In the genomic region with DNA sequence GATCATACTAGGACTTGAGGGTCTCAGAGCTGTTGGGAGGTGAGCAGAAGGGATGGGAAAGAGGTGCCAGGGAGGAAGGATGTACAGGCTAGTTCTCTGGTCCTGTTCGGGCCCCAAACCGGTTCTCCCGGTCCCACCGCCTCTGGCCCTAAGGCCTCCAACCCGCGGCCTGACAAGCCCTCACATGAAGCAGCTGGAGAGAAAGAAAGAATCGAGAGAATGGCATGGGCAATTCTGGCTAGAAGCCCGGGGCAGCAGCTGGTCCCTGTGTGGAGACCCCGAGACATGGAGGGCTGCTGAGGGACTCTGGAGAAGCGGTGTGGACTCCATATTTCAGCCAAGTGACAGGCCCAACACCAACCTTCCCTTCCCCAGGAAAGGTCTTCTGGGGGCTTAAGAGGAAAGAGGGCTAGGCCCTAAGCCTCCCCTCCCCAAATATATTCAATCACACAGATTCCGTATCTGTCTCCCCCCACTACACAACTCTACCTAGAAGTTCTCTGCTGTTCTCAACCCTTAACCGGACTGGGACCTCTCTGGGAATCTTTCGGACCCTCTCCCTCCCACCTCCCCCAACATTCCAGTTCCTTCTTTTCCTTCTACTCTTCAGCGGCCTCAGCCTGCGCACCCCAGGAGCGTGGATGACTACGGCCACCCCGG, we compare ENCODE assay signal across 8 cellular contexts. TPM values are rescaled to one million over a fixed set of nuclear protein-coding genes. Genes with fewer than 3 reads are reported as not detected.
DNase-seq lines count a peak whose midpoint lies in the region; ATAC-seq, FAIRE-seq and TF ChIP-seq lines count a peak whose summit lies in the region.

No MANE protein-coding gene starts in this region.

- peak overlapping the region; percentile 90 for H3K56ac ChIP-seq in H1 (replicated peaks; ENCODE audit: insufficient read length, low read depth, low read length)

- H2AK5ac ChIP-seq in H1 (ENCODE audit: low read depth, low read length) = no peak overlapping the region

- no peak overlapping the region for H3K14ac ChIP-seq in H1 (ENCODE audit: insufficient read length)

- ATAC-seq in aorta (ENCODE audit: low FRiP score) (peak; percentile 2), GM18505 (IDR thresholded peaks at IDR 0.05; ENCODE audit: unreplicated experiment) (no peak)

- H3K4ac ChIP-seq in H1 (replicated peaks; ENCODE audit: insufficient read length, low read depth, low read length) = peak overlapping the region; percentile 28

- H3K9ac ChIP-seq in H1 (replicated peaks in 1 of 4; ENCODE audit: extremely low read depth in 1 of 4, low read depth in 3 of 4, low read length in 3 of 4) = peak overlapping the region; percentile 25 to 84 (median 76)

- no peak overlapping the region for H2BK120ac ChIP-seq in H1 (replicated peaks; ENCODE audit: low read depth, low read length)

- H3K18ac ChIP-seq in H1 (ENCODE audit: extremely low read depth, low read length) = peak overlapping the region; percentile 97

- intact Hi-C loops in A673 (cut with micrococcal nuclease; ENCODE audit: unreplicated experiment) (no loop called here), aorta (cut with DNase I) (loop anchor here in 1 of 2 donors (5.0 kb wide), 1 partner anchor 52 kb away; the partner anchor contains the start of genes MINDY1 and PRUNE1)

- H2BK20ac ChIP-seq in H1 (ENCODE audit: low read length) = no peak overlapping the region

- no peaks in the 10 kb centered on the region for H3K27me3 ChIP-seq in A673 (replicated peaks; ENCODE audit: insufficient read depth, low read depth, low read length, poor library complexity)
- no peaks in the 10 kb centered on the region for H3K27me3 ChIP-seq in Peyer's patch
- no peaks in the 10 kb centered on the region for H3K27me3 ChIP-seq in H1 (replicated peaks in 1 of 4; ENCODE audit: control insufficient read depth in 3 of 4, extremely low read depth in 1 of 4, insufficient read depth in 3 of 4, low read length in 3 of 4)
- H3K27me3 ChIP-seq in aorta (ENCODE audit: control insufficient read depth in 1 of 2, insufficient read depth in 2 of 2, low read length in 1 of 2) = no peaks in the 10 kb centered on the region

- no peak for TF ChIP-seq CTCF in A673 (conservative IDR thresholded peaks at IDR 0.05; ENCODE audit: low read depth, low read length)
- no peak for TF ChIP-seq CTCF in GM12875 (IDR thresholded peaks at IDR 0.05; ENCODE audit: borderline replicate concordance, insufficient read depth, low read depth, low read length)
- no peak for TF ChIP-seq CTCF in Peyer's patch (IDR thresholded peaks at IDR 0.05)
- TF ChIP-seq CTCF in H1 (IDR thresholded peaks at IDR 0.05; ENCODE audit: control extremely low read depth in 1 of 3, insufficient read depth in 1 of 3, low read depth in 1 of 3, low read length in 3 of 3) = no peak

- TF ChIP-seq RAD21 in H1 (IDR thresholded peaks at IDR 0.05 in 1 of 2, conservative IDR thresholded peaks at IDR 0.05 in 1 of 2; ENCODE audit: low read depth in 2 of 2, low read length in 2 of 2) = no peak

- H3K9me3 ChIP-seq in A673 (ENCODE audit: low read depth, low read length, poor library complexity, severe bottlenecking) = no peaks in the 10 kb centered on the region
- no peaks in the 10 kb centered on the region for H3K9me3 ChIP-seq in Peyer's patch
- H3K9me3 ChIP-seq in H1 (ENCODE audit: insufficient read depth in 2 of 2, low read depth in 1 of 2, low read length in 1 of 2) = no peaks in the 10 kb centered on the region
- H3K9me3 ChIP-seq in aorta (ENCODE audit: control insufficient read depth, low read length) = no peaks in the 10 kb centered on the region

- peak overlapping the region; percentile 92 for H4K5ac ChIP-seq in H1 (ENCODE audit: insufficient read length, low read depth, low read length)

- no peak for TF ChIP-seq EP300 in H1 (IDR thresholded peaks at IDR 0.05; ENCODE audit: borderline replicate concordance in 1 of 2, low read depth in 2 of 2, low read length in 2 of 2)

- H2BK5ac ChIP-seq in H1 (ENCODE audit: low read depth, low read length) = peak overlapping the region; percentile 90

- H3K79me2 ChIP-seq in H1 (ENCODE audit: control insufficient read depth in 1 of 2, insufficient read depth in 2 of 2, low read length in 2 of 2) = peaks cover 7 to 63% of the 10 kb centered on the region in 2 experiments

- H3K27ac ChIP-seq in A673 (ENCODE audit: low read depth, low read length, poor library complexity, severe bottlenecking) (peak overlapping the region; percentile 95), Peyer's patch (peak overlapping the region; percentile 94 to 96 (median 96)), H1 (ENCODE audit: low read depth, low read length) (peak overlapping the region; percentile 63), aorta (ENCODE audit: low read depth in 1 of 2, low read length in 2 of 2) (peak overlapping the region; percentile 19 to 20)

- peaks cover 12% of the 10 kb centered on the region for H3K79me1 ChIP-seq in H1 (ENCODE audit: low read depth, low read length)

- 1% methylated on average over 17 of the region's 18 CpGs; no CpG with 5 or more reads in 1 of the 2 experiments for WGBS in H1 (ENCODE audit: extremely low coverage in 1 of 2, insufficient coverage in 1 of 2, insufficient read length in 1 of 2, insufficient replicate concordance in 2 of 2, low coverage in 1 of 2, low lambda C conversion rate in 2 of 2, missing lambda C conversion rate in 1 of 2), 2 experiments
- 0% methylated on average over 18 of the region's 18 CpGs for WGBS in aorta, 2 donors

- peak; percentile 25 for DNase-seq in A673 (ENCODE audit: low spot score)
- peak in 2 of 3 donors; percentile 53 to 56 for DNase-seq in Peyer's patch
- peak in 1 of 2 experiments; percentile 61 for DNase-seq in H1 (ENCODE audit: low read depth in 1 of 2, low spot score in 2 of 2)
- peak; percentile 47 for DNase-seq in mucosa of gallbladder (ENCODE audit: low spot score)
- peak in 1 of 2 donors; percentile 73 for DNase-seq in aorta
- no peak for DNase-seq in effector CD8-positive, alpha-beta T cell (lab: John Stamatoyannopoulos, UW)

- H4K8ac ChIP-seq in H1 (ENCODE audit: extremely low read depth, insufficient read depth, low read length) = no peak overlapping the region; the same call in 1 of the 2 replicates

- no peak overlapping the region for H3K23ac ChIP-seq in H1 (ENCODE audit: insufficient read length)

- H4K91ac ChIP-seq in H1 (replicated peaks; ENCODE audit: insufficient read length, low read length) = peak overlapping the region; percentile 49

- peaks cover 0 to 8% of the 10 kb centered on the region in 2 experiments for H4K20me1 ChIP-seq in H1 (replicated peaks in 1 of 2; ENCODE audit: control insufficient read depth in 1 of 2, insufficient read depth in 2 of 2, low read length in 2 of 2)

- CTCF ChIA-PET in A673 (lab: Charles Lee) (interaction anchor here (0.6 kb wide), 2 partner anchors 13 to 32 kb away, joined by 6 to 7 read pairs; no protein-coding TSS in a partner anchor), H1 (lab: Charles Lee; ENCODE audit: partially characterized antibody) (interaction anchor here (0.6 to 7.3 kb wide), 12 partner anchors 12 to 748 kb away, joined by 3 to 95 read pairs (median 6); partner anchors contain the start of genes C1orf56, GABPB2 and MINDY1)

- peak overlapping the region; percentile 81 to 96 for H3K4me2 ChIP-seq in H1 (ENCODE audit: insufficient read depth in 1 of 2, low read depth in 2 of 2, low read length in 2 of 2)

- H3K36me3 ChIP-seq in A673 (ENCODE audit: insufficient read depth, low read length, poor library complexity, severe bottlenecking) = peaks cover 37% of the 10 kb centered on the region
- H3K36me3 ChIP-seq in Peyer's patch = peaks cover 0 to 20% (median 5%) of the 10 kb centered on the region in 3 donors
- H3K36me3 ChIP-seq in H1 (ENCODE audit: control insufficient read depth in 2 of 4, insufficient read depth in 4 of 4, low read length in 3 of 4) = peaks cover 14 to 29% (median 25%) of the 10 kb centered on the region in 4 experiments
- peaks cover 2 to 7% of the 10 kb centered on the region in 2 donors for H3K36me3 ChIP-seq in aorta (ENCODE audit: control insufficient read depth in 1 of 2, insufficient read depth in 2 of 2, low read length in 1 of 2)

- H2BK12ac ChIP-seq in H1 (ENCODE audit: low read depth, low read length) = no peak overlapping the region; the same call in 1 of the 2 replicates

- FAIRE-seq in H1 (lab: Jason Lieb, UNC) = no peak

- TSS peak; percentile 55 for BruUV-seq in A673 (replicated peaks; lab: Mats Ljungman, UMichigan)

- peaks cover 13% of the 10 kb centered on the region; the same call in 1 of the 2 replicates for H3K23me2 ChIP-seq in H1 (ENCODE audit: low read depth, low read length)

- H2BK15ac ChIP-seq in H1 (ENCODE audit: low read length) = no peak overlapping the region; the same call in 1 of the 2 replicates

- H3K4me3 ChIP-seq in A673 (ENCODE audit: low read depth, low read length, poor library complexity, severe bottlenecking) (peak overlapping the region; percentile 99), GM12875 (ENCODE audit: low read depth, low read length) (peak overlapping the region; percentile 96), Peyer's patch (peak overlapping the region; percentile 72 to 94 (median 87)), H1 (ENCODE audit: extremely low read depth in 1 of 4, insufficient read depth in 2 of 4, low read depth in 3 of 4, low read length in 4 of 4) (peak overlapping the region; percentile 80 to 97 (median 89)), aorta (ENCODE audit: low read length in 2 of 2) (peak overlapping the region; percentile 58 to 80)

- POLR2A ChIA-PET in A673 (lab: Charles Lee; ENCODE audit: low non-redundant PET) = no interaction called here
- POLR2A ChIA-PET in H1 (lab: Charles Lee; ENCODE audit: partially characterized antibody) = interaction anchor here (0.8 to 9.1 kb wide), 10 partner anchors 11 to 131 kb away, joined by 3 to 107 read pairs (median 4); partner anchors contain the start of genes C1orf56, GABPB2, MINDY1 and VPS72

- TF ChIP-seq POLR2A in Peyer's patch (IDR thresholded peaks at IDR 0.05) (no peak), H1 (IDR thresholded peaks at IDR 0.05; ENCODE audit: control extremely low read depth in 1 of 2, low read depth in 2 of 2, low read length in 2 of 2) (peak in 1 of 2 experiments; percentile 15; a peak in 1 of 3 replicates), GM18505 (IDR thresholded peaks at IDR 0.05; ENCODE audit: borderline replicate concordance, extremely low read depth, insufficient read depth, insufficient read length) (no peak)

- H2AFZ ChIP-seq in H1 (ENCODE audit: low read length) = no peak overlapping the region

- H3K4me1 ChIP-seq in A673 (ENCODE audit: insufficient read depth, low read length, poor library complexity, severe bottlenecking) = peaks cover 13% of the 10 kb centered on the region
- peaks cover 0 to 33% (median 16%) of the 10 kb centered on the region in 4 donors for H3K4me1 ChIP-seq in Peyer's patch
- peaks cover 4 to 14% (median 6%) of the 10 kb centered on the region in 4 experiments; a peak in 6 of 7 replicates for H3K4me1 ChIP-seq in H1 (replicated peaks in 1 of 4; ENCODE audit: control insufficient read depth in 3 of 4, insufficient read depth in 4 of 4, low read length in 3 of 4)
- peaks cover 0 to 4% of the 10 kb centered on the region in 2 donors for H3K4me1 ChIP-seq in aorta (ENCODE audit: control insufficient read depth in 1 of 2, insufficient read depth in 2 of 2, low read length in 2 of 2)

RNA-seq across cellular contexts. Expression of gene CDC42SE1, which starts 0.6 kb away (rescaled TPM):
- total RNA-seq in A673 (2021) = 57.5 and 63.8 TPM in 2 replicates
- 10 to 100 TPM; 48.6 to 87.5 (median 58.6) TPM for total RNA-seq in Peyer's patch
- total RNA-seq in H1 (2021; fragmentation: NEBNext Ultra II Directional; extraction: Animal tissue kit (Norgen Biotek cat#: 25700)) = 67.8 and 74.1 TPM in 2 replicates
- polyA plus RNA-seq in H1 (2011; rRNA removed) = 29.0 and 30.5 TPM in 2 replicates
- 45.2 TPM for polyA plus RNA-seq in H1 (2011; cell fraction: cytosol; rRNA removed)
- polyA plus RNA-seq in H1 (2011; cell fraction: nucleus; rRNA removed) = 40.0 TPM
- 43.3 to 55.4 TPM (median 51.1 TPM) in 4 replicates for polyA plus RNA-seq in H1 (2012, experiment 1 of 2)
- polyA plus RNA-seq in H1 (2012, experiment 2 of 2) = 29.2 TPM
- 46.2 TPM for polyA plus RNA-seq in H1 (2013, experiment 1 of 2)
- 45.3 TPM for polyA plus RNA-seq in H1 (2013, experiment 2 of 2)
- 69.5 and 73.2 TPM in 2 replicates for polyA minus RNA-seq in H1 (2011; rRNA and poly(A)+ RNA removed)
- 29.5 TPM for polyA minus RNA-seq in H1 (2011; cell fraction: cytosol; rRNA and poly(A)+ RNA removed)
- polyA minus RNA-seq in H1 (2011; cell fraction: nucleus; rRNA and poly(A)+ RNA removed) = 32.7 TPM
- total RNA-seq in mucosa of gallbladder = 87.3 TPM
- total RNA-seq in aorta = 100 to 1,000 TPM; 102 TPM
- polyA plus RNA-seq in aorta = 10 to 100 TPM; 30.1 to 82.4 TPM

RNA-seq across cellular contexts. Expression of gene MLLT11, which starts 1.4 kb away (rescaled TPM):
- total RNA-seq in A673 (2021) = 91.9 and 108 TPM in 2 replicates
- total RNA-seq in Peyer's patch = under 1 TPM in 2 of 4 donors, not detected in 2; 0.27 to 0.95 TPM
- 18.1 and 19.2 TPM in 2 replicates for total RNA-seq in H1 (2021; fragmentation: NEBNext Ultra II Directional; extraction: Animal tissue kit (Norgen Biotek cat#: 25700))
- 10.2 and 13.7 TPM in 2 replicates for polyA plus RNA-seq in H1 (2011; rRNA removed)
- polyA plus RNA-seq in H1 (2011; cell fraction: cytosol; rRNA removed) = 13.5 TPM
- 7.0 TPM for polyA plus RNA-seq in H1 (2011; cell fraction: nucleus; rRNA removed)
- 12.4 to 16.6 TPM (median 13.0 TPM) in 4 replicates for polyA plus RNA-seq in H1 (2012, experiment 1 of 2)
- polyA plus RNA-seq in H1 (2012, experiment 2 of 2) = 9.6 TPM
- polyA plus RNA-seq in H1 (2013, experiment 1 of 2) = 22.1 TPM
- 22.9 TPM for polyA plus RNA-seq in H1 (2013, experiment 2 of 2)
- 11.1 and 13.9 TPM in 2 replicates for polyA minus RNA-seq in H1 (2011; rRNA and poly(A)+ RNA removed)
- polyA minus RNA-seq in H1 (2011; cell fraction: cytosol; rRNA and poly(A)+ RNA removed) = 5.0 TPM
- polyA minus RNA-seq in H1 (2011; cell fraction: nucleus; rRNA and poly(A)+ RNA removed) = 4.8 TPM
- 3.6 TPM for total RNA-seq in mucosa of gallbladder
- total RNA-seq in aorta = 1 to 10 TPM; 2.4 to 2.5 TPM
- polyA plus RNA-seq in aorta = 1 to 10 TPM; 4.3 to 6.9 TPM

RNA-seq across cellular contexts. Expression of gene C1orf56, which starts 11.3 kb away (rescaled TPM):
- total RNA-seq in A673 (2021) = 2.9 and 3.9 TPM in 2 replicates
- total RNA-seq in Peyer's patch = 1 to 10 TPM in 3 of 4 donors, not detected in 1; 1.3 to 2.5 (median 1.4) TPM
- total RNA-seq in H1 (2021; fragmentation: NEBNext Ultra II Directional; extraction: Animal tissue kit (Norgen Biotek cat#: 25700)) = 3.0 and 5.0 TPM in 2 replicates
- 3.4 and 5.6 TPM in 2 replicates for polyA plus RNA-seq in H1 (2011; rRNA removed)
- polyA plus RNA-seq in H1 (2011; cell fraction: cytosol; rRNA removed) = 2.7 TPM
- 3.9 TPM for polyA plus RNA-seq in H1 (2011; cell fraction: nucleus; rRNA removed)
- 3.1 to 4.8 TPM (median 3.5 TPM) in 4 replicates for polyA plus RNA-seq in H1 (2012, experiment 1 of 2)
- 4.0 TPM for polyA plus RNA-seq in H1 (2012, experiment 2 of 2)
- polyA plus RNA-seq in H1 (2013, experiment 1 of 2) = 3.0 TPM
- 3.2 TPM for polyA plus RNA-seq in H1 (2013, experiment 2 of 2)
- 1.2 and 4.4 TPM in 2 replicates for polyA minus RNA-seq in H1 (2011; rRNA and poly(A)+ RNA removed)
- polyA minus RNA-seq in H1 (2011; cell fraction: cytosol; rRNA and poly(A)+ RNA removed) = 1.0 TPM
- polyA minus RNA-seq in H1 (2011; cell fraction: nucleus; rRNA and poly(A)+ RNA removed) = 2.8 TPM
- total RNA-seq in mucosa of gallbladder = 12.5 TPM
- total RNA-seq in aorta = 1 to 10 TPM; 3.0 to 3.8 TPM
- 1 to 10 TPM; 1.8 to 2.6 TPM for polyA plus RNA-seq in aorta

RNA-seq across cellular contexts. Expression of gene GABPB2, which starts 11.7 kb away (rescaled TPM):
- 11.1 and 12.5 TPM in 2 replicates for total RNA-seq in A673 (2021)
- total RNA-seq in Peyer's patch = 10 to 100 TPM in 3 of 4 donors, 1 to 10 TPM in 1; 7.9 to 32.2 (median 15.8) TPM
- total RNA-seq in H1 (2021; fragmentation: NEBNext Ultra II Directional; extraction: Animal tissue kit (Norgen Biotek cat#: 25700)) = 1.9 and 2.4 TPM in 2 replicates
- 1.4 and 1.8 TPM in 2 replicates for polyA plus RNA-seq in H1 (2011; rRNA removed)
- 2.8 TPM for polyA plus RNA-seq in H1 (2011; cell fraction: cytosol; rRNA removed)
- 3.6 TPM for polyA plus RNA-seq in H1 (2011; cell fraction: nucleus; rRNA removed)
- 1.1 to 1.5 TPM (median 1.2 TPM) in 4 replicates for polyA plus RNA-seq in H1 (2012, experiment 1 of 2)
- 0.17 TPM for polyA plus RNA-seq in H1 (2012, experiment 2 of 2)
- polyA plus RNA-seq in H1 (2013, experiment 1 of 2) = 1.5 TPM
- polyA plus RNA-seq in H1 (2013, experiment 2 of 2) = 1.3 TPM
- polyA minus RNA-seq in H1 (2011; rRNA and poly(A)+ RNA removed) = 8.0 and 8.6 TPM in 2 replicates
- 3.0 TPM for polyA minus RNA-seq in H1 (2011; cell fraction: cytosol; rRNA and poly(A)+ RNA removed)
- polyA minus RNA-seq in H1 (2011; cell fraction: nucleus; rRNA and poly(A)+ RNA removed) = 1.8 TPM
- total RNA-seq in mucosa of gallbladder = 20.6 TPM
- 10 to 100 TPM; 16.0 to 22.2 TPM for total RNA-seq in aorta
- polyA plus RNA-seq in aorta = 10 to 100 TPM in 1 of 2 donors, 1 to 10 TPM in 1; 6.9 to 15.0 TPM

RNA-seq across cellular contexts. Expression of gene BNIPL, which starts 22.4 kb away (rescaled TPM):
- total RNA-seq in A673 (2021) (1.5 and 3.5 TPM in 2 replicates), Peyer's patch (1 to 10 TPM in 2 of 4 donors, under 1 TPM in 1, not detected in 1; 0.70 to 8.4 (median 3.6) TPM), mucosa of gallbladder (0.66 TPM), aorta (under 1 TPM; 0.29 to 0.54 TPM)
- 2.3 and 2.4 TPM in 2 replicates for total RNA-seq in H1 (2021; fragmentation: NEBNext Ultra II Directional; extraction: Animal tissue kit (Norgen Biotek cat#: 25700))
- polyA plus RNA-seq in H1 (2011; rRNA removed) (3.3 and 3.5 TPM in 2 replicates), aorta (under 1 TPM in 1 of 2 donors, not detected in 1; 0.38 TPM)
- polyA plus RNA-seq in H1 (2011; cell fraction: cytosol; rRNA removed) = 4.2 TPM
- 5.8 TPM for polyA plus RNA-seq in H1 (2011; cell fraction: nucleus; rRNA removed)
- 2.3 to 3.7 TPM (median 2.9 TPM) in 4 replicates for polyA plus RNA-seq in H1 (2012, experiment 1 of 2)
- polyA plus RNA-seq in H1 (2012, experiment 2 of 2) = 1.3 TPM
- 1.1 TPM for polyA plus RNA-seq in H1 (2013, experiment 1 of 2)
- polyA plus RNA-seq in H1 (2013, experiment 2 of 2) = 0.88 TPM
- 2.6 and 3.9 TPM in 2 replicates for polyA minus RNA-seq in H1 (2011; rRNA and poly(A)+ RNA removed)
- 0.37 TPM for polyA minus RNA-seq in H1 (2011; cell fraction: cytosol; rRNA and poly(A)+ RNA removed)
- 1.00 TPM for polyA minus RNA-seq in H1 (2011; cell fraction: nucleus; rRNA and poly(A)+ RNA removed)

Comparison
In these comparisons a context has a peak if more than half of its experiments do, and no peak if none do; other contexts are left out.
1. H3K27ac ChIP-seq: peak in every context shown above with its lines; median percentile 96 in Peyer's patch; 95 in A673; 63 in H1; 20 in aorta.